9 cellular contexts compared by ENCODE assay signal in genomic region chr13:20526664-20527063, GRCh38. TPM values are rescaled to one million over a fixed set of nuclear protein-coding genes. Genes with fewer than 3 reads are reported as not detected.
DNase-seq lines count a peak whose midpoint lies in the region; ATAC-seq and TF ChIP-seq lines count a peak whose summit lies in the region.
"Had no signal": no experiment of that assay in that cellular context is flagged by ENCODE, and none has a peak within 500 bp of the region (broad histone marks: within the 10 kb centered on the region; RNA-seq: fewer than 3 reads in every experiment).

No MANE protein-coding gene starts in this region.

- TF ChIP-seq POLR2A in Peyer's patch (IDR thresholded peaks at IDR 0.05): no peak

- H3K9me3 ChIP-seq in Peyer's patch: no peaks in the 10 kb centered on the region
- H3K9me3 ChIP-seq: mucosa of descending colon had no signal

- H3K27ac ChIP-seq in Peyer's patch (peak overlapping the region; percentile 84 to 97 (median 90)), epithelial cell of prostate (peak overlapping the region; percentile 84)

- H3K4me1 ChIP-seq in Peyer's patch: peaks cover 0 to 16% (median 5%) of the 10 kb centered on the region in 4 donors

- TF ChIP-seq CTCF in Peyer's patch (IDR thresholded peaks at IDR 0.05): no peak

- H3K27me3 ChIP-seq in Peyer's patch: no peaks in the 10 kb centered on the region

- peak overlapping the region; percentile 79 to 95 (median 90) for H3K4me3 ChIP-seq in Peyer's patch

- no peak for ATAC-seq in GM18502 (IDR thresholded peaks at IDR 0.05; ENCODE audit: poor library complexity, unreplicated experiment)
- ATAC-seq in HG02884 (IDR thresholded peaks at IDR 0.05; ENCODE audit: unreplicated experiment): no peak

- DNase-seq in GM03348 (ENCODE audit: low spot score) (peak; percentile 14), Peyer's patch (no peak), epithelial cell of prostate (ENCODE audit: low read depth, low spot score) (no peak), retina (peak; percentile 28), HK-2 (ENCODE audit: unreplicated experiment) (no peak)
- DNase-seq in activated CD8-positive, alpha-beta memory T cell treated with anti-CD3 and anti-CD28 coated beads for 24 hours: no peak

- H3K36me3 ChIP-seq in Peyer's patch: no peaks in the 10 kb centered on the region

RNA-seq across cellular contexts. Expression of gene CRYL1, which starts 1.0 kb away (rescaled TPM):
- total RNA-seq in Peyer's patch: 100 to 1,000 TPM in 3 of 4 donors, 10 to 100 TPM in 1; 81.7 to 357 (median 299) TPM

RNA-seq across cellular contexts. Expression of gene IFT88, which starts 40.3 kb away (rescaled TPM):
- 10 to 100 TPM; 25.6 to 30.5 (median 25.8) TPM for total RNA-seq in Peyer's patch

Comparison
In these comparisons a context has a peak if more than half of its experiments do, and no peak if none do; other contexts are left out.
1. DNase-seq: peak in GM03348 (single experiment) and retina (single experiment); none in Peyer's patch (0 of 3), epithelial cell of prostate (single experiment), activated CD8-positive, alpha-beta memory T cell treated with anti-CD3 and anti-CD28 coated beads for 24 hours (single experiment) and HK-2 (single experiment).